In genomic region chr5:56259002-56259511, GRCh38 we compare ENCODE assay signal across 9 cellular contexts. TPM values are rescaled to one million over a fixed set of nuclear protein-coding genes. Genes with fewer than 3 reads are reported as not detected.
DNase-seq lines count a peak whose midpoint lies in the region; ATAC-seq and TF ChIP-seq lines count a peak whose summit lies in the region.
"Had no signal": no experiment of that assay in that cellular context is flagged by ENCODE, and none has a peak within 500 bp of the region (broad histone marks: within the 10 kb centered on the region; RNA-seq: fewer than 3 reads in every experiment).

No MANE protein-coding gene starts in this region.

- H3K4me1 ChIP-seq in ascending aorta (peaks cover 0 to 10% of the 10 kb centered on the region in 2 donors), Karpas-422 (ENCODE audit: low read length) (no peaks in the 10 kb centered on the region)

- H2AFZ ChIP-seq in Karpas-422 (ENCODE audit: low read length) = no peak overlapping the region

- H3K27ac ChIP-seq in ascending aorta (peak overlapping the region; percentile 10 to 56), Karpas-422 (ENCODE audit: low read length) (no peak overlapping the region)

- ATAC-seq in GM21825 (IDR thresholded peaks at IDR 0.05; ENCODE audit: unreplicated experiment) = no peak

- no peak overlapping the region for H3K9ac ChIP-seq in Karpas-422 (ENCODE audit: low read length)

- no peaks in the 10 kb centered on the region for H3K79me2 ChIP-seq in Karpas-422 (ENCODE audit: low read length)

- H3K9me3 ChIP-seq in ascending aorta (no peaks in the 10 kb centered on the region), Karpas-422 (ENCODE audit: low read length) (no peaks in the 10 kb centered on the region)

- no peak for TF ChIP-seq CTCF in ascending aorta (IDR thresholded peaks at IDR 0.05)

- H3K4me3 ChIP-seq in ascending aorta (peak overlapping the region; percentile 12 to 43), Karpas-422 (ENCODE audit: low read length) (no peak overlapping the region)

- H3K36me3 ChIP-seq in ascending aorta (no peaks in the 10 kb centered on the region), Karpas-422 (ENCODE audit: insufficient read depth, low read length) (no peaks in the 10 kb centered on the region)

- DNase-seq in Caki2 (ENCODE audit: low read depth) (peak; percentile 31), H4 (ENCODE audit: low spot score) (peak; percentile 75), ascending aorta (ENCODE audit: low spot score in 2 of 2) (no peak), lung microvascular endothelial cell (ENCODE audit: low read depth in 2 of 2) (peak; percentile 46 to 78), Karpas-422 (no peak), AML-193 (lab: John Stamatoyannopoulos, UW) (no peak)
- no peak for DNase-seq in stimulated activated CD4-positive, alpha-beta T cell treated with anti-CD3 and anti-CD28 coated beads, Interleukin-2, amount 100 ng/mL, for 48 hours

- no peaks in the 10 kb centered on the region for H3K9me2 ChIP-seq in Karpas-422 (replicated peaks; ENCODE audit: insufficient read depth, low read length)

- no peak overlapping the region for H3K4me2 ChIP-seq in Karpas-422 (ENCODE audit: low read depth, low read length, poor library complexity, severe bottlenecking)

- in situ Hi-C loops in Caki2 (cut with HindIII; ENCODE audit: low pct_unique_long_range_greater_than_20kb, low sequenced_read_pairs) = no loop called here

- no peaks in the 10 kb centered on the region for H4K20me1 ChIP-seq in Karpas-422 (ENCODE audit: insufficient read depth, low read depth, low read length)

- intact Hi-C loops in ascending aorta (cut with DNase I) = no loop called here

- no peaks in the 10 kb centered on the region for H3K27me3 ChIP-seq in ascending aorta
- H3K27me3 ChIP-seq in Karpas-422 (ENCODE audit: low read length) = no peaks in the 10 kb centered on the region

RNA-seq across cellular contexts. Expression of gene ANKRD55, which starts 25.9 kb away (rescaled TPM):
- 4.7 TPM in 1 of 2 replicates, not detected in the other for total RNA-seq in Caki2 (2014; rRNA removed; shearing (Covaris generic); ENCODE audit: low replicate concordance)
- 0.45 and 1.2 TPM in 2 replicates for total RNA-seq in H4 (2014; rRNA removed; shearing (Covaris generic))
- total RNA-seq in ascending aorta = not detected
- 1.2 and 3.9 TPM in 2 replicates for total RNA-seq in lung microvascular endothelial cell
- not detected in 2 replicates for total RNA-seq in Karpas-422 (2014; rRNA removed; shearing (Covaris generic); ENCODE audit: low replicate concordance)
- total RNA-seq: osteocyte had no signal

Comparison
In these comparisons a context has a peak if more than half of its experiments do, and no peak if none do; other contexts are left out.
1. DNase-seq: peak in Caki2 (single experiment), H4 (single experiment) and lung microvascular endothelial cell (2 of 2); none in ascending aorta (0 of 2), stimulated activated CD4-positive, alpha-beta T cell treated with anti-CD3 and anti-CD28 coated beads, Interleukin-2, amount 100 ng/mL, for 48 hours (0 of 2), Karpas-422 (single experiment) and AML-193 (0 of 2).